In the genomic region with DNA sequence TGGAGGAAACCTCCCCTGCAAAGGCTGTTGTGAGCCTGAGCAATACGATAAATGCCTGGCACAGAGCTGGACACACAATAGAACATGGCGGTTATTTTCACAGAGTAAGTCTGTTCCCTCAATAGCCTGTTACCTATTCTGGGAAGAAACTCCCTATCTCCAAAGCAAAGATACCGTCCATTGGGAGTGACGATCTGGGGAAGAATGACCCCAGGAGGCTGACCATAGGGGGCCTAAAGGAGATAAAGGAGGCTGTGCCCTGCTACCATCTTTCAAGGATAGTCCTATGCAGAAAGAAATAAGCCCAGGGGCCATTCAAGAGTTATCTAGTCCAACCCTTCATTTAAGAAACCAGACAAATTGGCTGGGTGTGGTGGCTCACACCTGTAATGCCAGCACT, we compare ENCODE assay signal across 17 cellular contexts.
"Had no signal": no experiment of that assay in that cellular context is flagged by ENCODE, and none has a peak within 500 bp of the region (broad histone marks: within the 10 kb centered on the region; RNA-seq: fewer than 3 reads in every experiment).

No MANE protein-coding gene starts in this region.

- H3K27ac Mint-ChIP-seq: activated CD4-positive, alpha-beta memory T cell treated with anti-CD3 and anti-CD28 coated beads, Interleukin-2, amount 10 ng/mL, durations not matched to agents 7 days and 5 days; activated CD4-positive, alpha-beta T cell treated with anti-CD3 and anti-CD28 coated beads for 36 hours; activated naive CD4-positive, alpha-beta T cell treated with anti-CD3 and anti-CD28 coated beads, Interleukin-2, amount 50 U/mL, for 72 hours; natural killer cell treated with Interleukin-12 subunit alpha and Interleukin-12 subunit beta and Interleukin-15 and Interleukin-18, amount 100 ng/mL, for 72 hours; T-helper 1 cell treated with Interleukin-12 subunit alpha and Interleukin-12 subunit beta and Interleukin-4 antibody, amounts not matched to agents 30 μg/mL and 1 μg/mL, for 36 hours had no signal

- H3K9me3 ChIP-seq: pancreas, thoracic aorta had no signal

- DNase-seq: activated CD4-positive, alpha-beta memory T cell treated with anti-CD3 and anti-CD28 coated beads, Interleukin-2, amount 10 ng/mL, durations not matched to agents 7 days and 5 days; activated CD4-positive, alpha-beta T cell treated with anti-CD3 and anti-CD28 coated beads for 36 hours; activated effector memory CD4-positive, alpha-beta T cell treated with anti-CD3 and anti-CD28 coated beads, Interleukin-2, amount 50 U/mL, for 16 hours; activated T-cell treated with anti-CD3 and anti-CD28 coated beads, Interleukin-2, amount 50 U/mL, for 48 hours; effector CD4-positive, alpha-beta T cell; foreskin keratinocyte; stimulated activated CD4-positive, alpha-beta T cell treated with anti-CD3 and anti-CD28 coated beads, Interleukin-15, amount 100 ng/mL, for 24 hours; stimulated activated CD4-positive, alpha-beta T cell treated with anti-CD3 and anti-CD28 coated beads, Interleukin-4, amount 100 ng/mL, for 24 hours; stimulated activated naive CD4-positive, alpha-beta T cell treated with Interleukin-2 at 50 U/mL for 16 hours had no signal

- H3K36me3 ChIP-seq: pancreas, thoracic aorta had no signal

- H3K4me1 ChIP-seq: foreskin keratinocyte had no signal

- H3K27ac ChIP-seq: coronary artery, foreskin keratinocyte, skin epidermis had no signal

- H3K9me3 Mint-ChIP-seq: activated CD4-positive, alpha-beta memory T cell treated with anti-CD3 and anti-CD28 coated beads, Interleukin-2, amount 10 ng/mL, durations not matched to agents 7 days and 5 days; activated naive CD4-positive, alpha-beta T cell treated with anti-CD3 and anti-CD28 coated beads, Interleukin-2, amount 50 U/mL, for 72 hours; central memory CD8-positive, alpha-beta T cell; natural killer cell treated with Interleukin-12 subunit alpha and Interleukin-12 subunit beta and Interleukin-15 and Interleukin-18, amount 100 ng/mL, for 72 hours; T-helper 1 cell treated with Interleukin-12 subunit alpha and Interleukin-12 subunit beta and Interleukin-4 antibody, amounts not matched to agents 30 μg/mL and 1 μg/mL, for 36 hours had no signal

- H3K36me3 Mint-ChIP-seq: activated naive CD4-positive, alpha-beta T cell treated with anti-CD3 and anti-CD28 coated beads, Interleukin-2, amount 50 U/mL, for 72 hours; natural killer cell treated with Interleukin-12 subunit alpha and Interleukin-12 subunit beta and Interleukin-15 and Interleukin-18, amount 100 ng/mL, for 72 hours had no signal

- H3K4me3 Mint-ChIP-seq: activated CD4-positive, alpha-beta memory T cell treated with anti-CD3 and anti-CD28 coated beads, Interleukin-2, amount 10 ng/mL, durations not matched to agents 7 days and 5 days; activated CD4-positive, alpha-beta T cell treated with anti-CD3 and anti-CD28 coated beads for 36 hours; central memory CD8-positive, alpha-beta T cell; natural killer cell treated with Interleukin-12 subunit alpha and Interleukin-12 subunit beta and Interleukin-15 and Interleukin-18, amount 100 ng/mL, for 72 hours; T-helper 1 cell treated with Interleukin-12 subunit alpha and Interleukin-12 subunit beta and Interleukin-4 antibody, amounts not matched to agents 30 μg/mL and 1 μg/mL, for 36 hours had no signal

- H3K27me3 Mint-ChIP-seq: activated CD4-positive, alpha-beta T cell treated with anti-CD3 and anti-CD28 coated beads for 36 hours had no signal

- H3K27me3 ChIP-seq: pancreas had no signal

- ATAC-seq: activated CD4-positive, alpha-beta T cell treated with anti-CD3 and anti-CD28 coated beads for 36 hours; activated naive CD4-positive, alpha-beta T cell treated with anti-CD3 and anti-CD28 coated beads, Interleukin-2, amount 50 U/mL, for 72 hours; foreskin keratinocyte; natural killer cell treated with Interleukin-12 subunit alpha and Interleukin-12 subunit beta and Interleukin-15 and Interleukin-18, amount 100 ng/mL, for 72 hours had no signal

- H3K4me3 ChIP-seq: coronary artery, pancreas, skin epidermis, thoracic aorta had no signal
